Comparison of ENCODE assay signal across 8 cellular contexts in genomic region chr11:65571940-65572339, GRCh38. TPM values are rescaled to one million over a fixed set of nuclear protein-coding genes. Genes with fewer than 3 reads are reported as not detected.
DNase-seq lines count a peak whose midpoint lies in the region; ATAC-seq lines count a peak whose summit lies in the region.

No MANE protein-coding gene starts in this region.

- H3K4me1 ChIP-seq in iPS-18a (ENCODE audit: control insufficient read depth, low read depth, low read length) = peaks cover 24% of the 10 kb centered on the region
- H3K4me1 ChIP-seq in subcutaneous abdominal adipose tissue (ENCODE audit: control insufficient read depth in 5 of 5, insufficient read depth in 5 of 5, low read length in 5 of 5) = peaks cover 12 to 78% (median 67%) of the 10 kb centered on the region in 5 donors

- peaks cover 52% of the 10 kb centered on the region for H3K4me1 Mint-ChIP-seq in activated T-helper 1 cell treated with anti-CD3 and anti-CD28 coated beads, Interleukin-12 subunit alpha, Interleukin-12 subunit beta, Interleukin-2, Interleukin-4 antibody, amounts not matched to agents 30 ng/mL and 10 ng/mL and 1 ng/mL, durations not matched to agents 14 hours and 24 hours and 36 hours (ENCODE audit: low read depth)

- peak overlapping the region; percentile 97 for H3K27ac Mint-ChIP-seq in activated T-helper 1 cell treated with anti-CD3 and anti-CD28 coated beads, Interleukin-12 subunit alpha, Interleukin-12 subunit beta, Interleukin-2, Interleukin-4 antibody, amounts not matched to agents 30 ng/mL and 10 ng/mL and 1 ng/mL, durations not matched to agents 14 hours and 24 hours and 36 hours

- H3K36me3 Mint-ChIP-seq in activated T-helper 1 cell treated with anti-CD3 and anti-CD28 coated beads, Interleukin-12 subunit alpha, Interleukin-12 subunit beta, Interleukin-2, Interleukin-4 antibody, amounts not matched to agents 30 ng/mL and 10 ng/mL and 1 ng/mL, durations not matched to agents 14 hours and 24 hours and 36 hours (ENCODE audit: low read depth) = peaks cover 27% of the 10 kb centered on the region

- H3K27ac ChIP-seq in iPS-18a (ENCODE audit: low read length) (no peak overlapping the region), subcutaneous abdominal adipose tissue (ENCODE audit: low read depth, low read length) (peak overlapping the region; percentile 83)

- H3K9me3 Mint-ChIP-seq in activated T-helper 1 cell treated with anti-CD3 and anti-CD28 coated beads, Interleukin-12 subunit alpha, Interleukin-12 subunit beta, Interleukin-2, Interleukin-4 antibody, amounts not matched to agents 30 ng/mL and 10 ng/mL and 1 ng/mL, durations not matched to agents 14 hours and 24 hours and 36 hours = no peaks in the 10 kb centered on the region

- intact Hi-C loops in activated T-helper 1 cell treated with anti-CD3 and anti-CD28 coated beads, Interleukin-12 subunit alpha, Interleukin-12 subunit beta, Interleukin-2, Interleukin-4 antibody, amounts not matched to agents 30 ng/mL and 10 ng/mL and 1 ng/mL, durations not matched to agents 14 hours and 24 hours and 36 hours (cut with micrococcal nuclease) = loop anchor here (2.0 to 5.0 kb wide), 6 partner anchors 75 to 695 kb away; partner anchors contain the start of genes ATG2A, EHD1, KAT5 and SAC3D1

- H3K9me3 ChIP-seq in iPS-18a (ENCODE audit: control insufficient read depth, low read depth, low read length) (no peaks in the 10 kb centered on the region), subcutaneous abdominal adipose tissue (ENCODE audit: control insufficient read depth in 5 of 5, low read length in 5 of 5) (no peaks in the 10 kb centered on the region)

- H3K27me3 ChIP-seq in iPS-18a (ENCODE audit: control insufficient read depth, insufficient read depth, low read length) (peaks cover 31% of the 10 kb centered on the region), subcutaneous abdominal adipose tissue (ENCODE audit: control insufficient read depth in 5 of 5, insufficient read depth in 4 of 5, low read length in 5 of 5) (no peaks in the 10 kb centered on the region)

- ATAC-seq in HG02884 (IDR thresholded peaks at IDR 0.05; ENCODE audit: unreplicated experiment) = no peak

- no peak overlapping the region for H3K9ac ChIP-seq in iPS-18a (ENCODE audit: low read length)
- peak overlapping the region in 2 of 5 donors; percentile 4 to 63 for H3K9ac ChIP-seq in subcutaneous abdominal adipose tissue (ENCODE audit: low read length in 5 of 5)

- peak overlapping the region; percentile 99 for H3K4me3 Mint-ChIP-seq in activated T-helper 1 cell treated with anti-CD3 and anti-CD28 coated beads, Interleukin-12 subunit alpha, Interleukin-12 subunit beta, Interleukin-2, Interleukin-4 antibody, amounts not matched to agents 30 ng/mL and 10 ng/mL and 1 ng/mL, durations not matched to agents 14 hours and 24 hours and 36 hours

- DNase-seq in NCI-H1105 treated with DMSO at 0.1 percent for 48 hours (lab: John Stamatoyannopoulos, UW) (peak; percentile 48), NCI-H1105 (lab: John Stamatoyannopoulos, UW) (no peak), M059J (ENCODE audit: low read depth) (peak; percentile 74), globus pallidus (ENCODE audit: low spot score) (no peak)
- DNase-seq in activated T-helper 1 cell treated with anti-CD3 and anti-CD28 coated beads, Interleukin-12 subunit alpha, Interleukin-12 subunit beta, Interleukin-2, Interleukin-4 antibody, amounts not matched to agents 30 ng/mL and 10 ng/mL and 1 ng/mL, durations not matched to agents 14 hours and 24 hours and 36 hours (ENCODE audit: low spot score) = no peak

- H3K4me3 ChIP-seq in iPS-18a (ENCODE audit: low read length) = peak overlapping the region; percentile 52
- peak overlapping the region; percentile 50 to 97 (median 72) for H3K4me3 ChIP-seq in subcutaneous abdominal adipose tissue (ENCODE audit: low read depth in 1 of 5, low read length in 5 of 5)

- no peaks in the 10 kb centered on the region for H3K27me3 Mint-ChIP-seq in activated T-helper 1 cell treated with anti-CD3 and anti-CD28 coated beads, Interleukin-12 subunit alpha, Interleukin-12 subunit beta, Interleukin-2, Interleukin-4 antibody, amounts not matched to agents 30 ng/mL and 10 ng/mL and 1 ng/mL, durations not matched to agents 14 hours and 24 hours and 36 hours (ENCODE audit: insufficient read depth)

- no peaks in the 10 kb centered on the region for H3K36me3 ChIP-seq in iPS-18a (ENCODE audit: control insufficient read depth, low read depth, low read length)
- H3K36me3 ChIP-seq in subcutaneous abdominal adipose tissue (ENCODE audit: control insufficient read depth in 5 of 5, insufficient read depth in 5 of 5, low read length in 5 of 5) = peaks cover 0 to 4% (median 3%) of the 10 kb centered on the region in 5 donors

RNA-seq across cellular contexts. Expression of gene FAM89B, which starts 0.4 kb away (rescaled TPM):
- 35.4 and 40.0 TPM in 2 replicates for total RNA-seq in M059J (2014; rRNA removed; shearing (Covaris generic))
- total RNA-seq in activated T-helper 1 cell treated with anti-CD3 and anti-CD28 coated beads, Interleukin-12 subunit alpha, Interleukin-12 subunit beta, Interleukin-2, Interleukin-4 antibody, amounts not matched to agents 30 ng/mL and 10 ng/mL and 1 ng/mL, durations not matched to agents 14 hours and 24 hours and 36 hours = 50.4 and 50.6 TPM in 2 replicates

RNA-seq across cellular contexts. Expression of gene ZNRD2, which starts 1.7 kb away (rescaled TPM):
- 106 and 116 TPM in 2 replicates for total RNA-seq in M059J (2014; rRNA removed; shearing (Covaris generic))
- 94.6 and 96.9 TPM in 2 replicates for total RNA-seq in activated T-helper 1 cell treated with anti-CD3 and anti-CD28 coated beads, Interleukin-12 subunit alpha, Interleukin-12 subunit beta, Interleukin-2, Interleukin-4 antibody, amounts not matched to agents 30 ng/mL and 10 ng/mL and 1 ng/mL, durations not matched to agents 14 hours and 24 hours and 36 hours

RNA-seq across cellular contexts. Expression of gene EHBP1L1, which starts 3.9 kb away (rescaled TPM):
- total RNA-seq in M059J (2014; rRNA removed; shearing (Covaris generic)) = 2.0 and 9.3 TPM in 2 replicates
- total RNA-seq in activated T-helper 1 cell treated with anti-CD3 and anti-CD28 coated beads, Interleukin-12 subunit alpha, Interleukin-12 subunit beta, Interleukin-2, Interleukin-4 antibody, amounts not matched to agents 30 ng/mL and 10 ng/mL and 1 ng/mL, durations not matched to agents 14 hours and 24 hours and 36 hours = 168 and 178 TPM in 2 replicates

RNA-seq across cellular contexts. Expression of gene LTBP3, which starts 13.8 kb away (rescaled TPM):
- total RNA-seq in M059J (2014; rRNA removed; shearing (Covaris generic)) = 15.1 and 27.3 TPM in 2 replicates
- 97.9 and 103 TPM in 2 replicates for total RNA-seq in activated T-helper 1 cell treated with anti-CD3 and anti-CD28 coated beads, Interleukin-12 subunit alpha, Interleukin-12 subunit beta, Interleukin-2, Interleukin-4 antibody, amounts not matched to agents 30 ng/mL and 10 ng/mL and 1 ng/mL, durations not matched to agents 14 hours and 24 hours and 36 hours

RNA-seq across cellular contexts. Expression of gene KCNK7, which starts 23.7 kb away (rescaled TPM):
- total RNA-seq in M059J (2014; rRNA removed; shearing (Covaris generic)) = 0.52 TPM in 1 of 2 replicates, not detected in the other
- total RNA-seq in activated T-helper 1 cell treated with anti-CD3 and anti-CD28 coated beads, Interleukin-12 subunit alpha, Interleukin-12 subunit beta, Interleukin-2, Interleukin-4 antibody, amounts not matched to agents 30 ng/mL and 10 ng/mL and 1 ng/mL, durations not matched to agents 14 hours and 24 hours and 36 hours = 1.6 and 2.0 TPM in 2 replicates

Comparison
In these comparisons a context has a peak if more than half of its experiments do, and no peak if none do; other contexts are left out.
1. DNase-seq: peak in NCI-H1105 treated with DMSO at 0.1 percent for 48 hours (single experiment) and M059J (single experiment); none in NCI-H1105 (single experiment), activated T-helper 1 cell treated with anti-CD3 and anti-CD28 coated beads, Interleukin-12 subunit alpha, Interleukin-12 subunit beta, Interleukin-2, Interleukin-4 antibody, amounts not matched to agents 30 ng/mL and 10 ng/mL and 1 ng/mL, durations not matched to agents 14 hours and 24 hours and 36 hours (single experiment) and globus pallidus (single experiment).
2. RNA of gene EHBP1L1, which starts 3.9 kb away (total RNA-seq): 168 to 178 TPM in activated T-helper 1 cell treated with anti-CD3 and anti-CD28 coated beads, Interleukin-12 subunit alpha, Interleukin-12 subunit beta, Interleukin-2, Interleukin-4 antibody, amounts not matched to agents 30 ng/mL and 10 ng/mL and 1 ng/mL, durations not matched to agents 14 hours and 24 hours and 36 hours; 2.0 to 9.3 TPM in M059J; every median in the first group is over 10 times any median in the second.